In the genomic region with DNA sequence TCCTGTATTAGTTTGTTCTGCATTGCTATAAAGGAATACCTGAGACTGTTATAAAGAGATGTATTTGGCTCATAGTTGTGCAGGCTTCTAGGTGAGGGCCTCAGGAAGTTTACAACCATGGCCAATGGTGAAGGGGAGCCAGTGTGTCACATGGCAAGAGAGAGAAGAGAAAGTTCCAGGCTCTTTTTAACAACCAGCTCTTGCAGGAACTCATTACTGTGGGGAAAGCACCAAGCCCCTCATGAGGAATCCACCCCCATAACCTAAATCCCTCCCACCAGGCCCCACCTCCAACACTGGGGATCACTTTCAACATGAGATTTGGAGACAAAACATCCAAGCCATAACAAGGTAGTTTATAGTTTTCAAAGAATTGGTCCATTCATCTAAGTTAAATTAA, we compare ENCODE assay signal across 15 cellular contexts. TPM values are rescaled to one million over a fixed set of nuclear protein-coding genes. Genes with fewer than 3 reads are reported as not detected.
DNase-seq lines count a peak whose midpoint lies in the region; ATAC-seq lines count a peak whose summit lies in the region.
"Had no signal": no experiment of that assay in that cellular context is flagged by ENCODE, and none has a peak within 500 bp of the region (broad histone marks: within the 10 kb centered on the region; RNA-seq: fewer than 3 reads in every experiment).

No MANE protein-coding gene starts in this region.

- CTCF ChIA-PET in activated CD8-positive, alpha-beta memory T cell treated with anti-CD3 and anti-CD28 coated beads, Interleukin-2, amount 10 ng/mL, durations not matched to agents 7 days and 5 days (lab: Charles Lee): interaction anchor here (1.1 to 1.6 kb wide), 3 partner anchors 12 to 32 kb away, joined by 4 read pairs; no protein-coding TSS in a partner anchor

- H3K4me1 Mint-ChIP-seq in activated CD8-positive, alpha-beta memory T cell treated with anti-CD3 and anti-CD28 coated beads, Interleukin-2, amount 10 ng/mL, durations not matched to agents 7 days and 5 days: peaks cover 31% of the 10 kb centered on the region
- peaks cover 8% of the 10 kb centered on the region for H3K4me1 Mint-ChIP-seq in T-helper 17 cell

- peak overlapping the region; percentile 35 for H3K4me3 ChIP-seq in effector memory CD4-positive, alpha-beta T cell (ENCODE audit: insufficient read depth, low read depth, low read length, poor library complexity, severe bottlenecking)
- no peak overlapping the region for H3K4me3 ChIP-seq in HAP-1
- H3K4me3 ChIP-seq: GM23248 had no signal

- H3K4me1 ChIP-seq in effector memory CD4-positive, alpha-beta T cell (ENCODE audit: control insufficient read depth, insufficient read depth, low read length, poor library complexity, severe bottlenecking): peaks cover 4% of the 10 kb centered on the region
- peaks cover 9% of the 10 kb centered on the region for H3K4me1 ChIP-seq in HAP-1

- H3K27ac ChIP-seq in effector memory CD4-positive, alpha-beta T cell (ENCODE audit: insufficient read depth, low read length, poor library complexity, severe bottlenecking): no peak overlapping the region
- H3K27ac ChIP-seq: GM23248 had no signal

- peaks cover 7% of the 10 kb centered on the region for H3K9me3 Mint-ChIP-seq in activated CD8-positive, alpha-beta memory T cell treated with anti-CD3 and anti-CD28 coated beads, Interleukin-2, amount 10 ng/mL, durations not matched to agents 7 days and 5 days (ENCODE audit: low read depth)
- H3K9me3 Mint-ChIP-seq: type B pancreatic cell had no signal

- H3K27me3 ChIP-seq in effector memory CD4-positive, alpha-beta T cell (replicated peaks; ENCODE audit: control insufficient read depth, insufficient read depth, low read length, poor library complexity, severe bottlenecking): no peaks in the 10 kb centered on the region
- no peaks in the 10 kb centered on the region for H3K27me3 ChIP-seq in HAP-1 (ENCODE audit: low read depth)

- H3K27me3 Mint-ChIP-seq in activated CD8-positive, alpha-beta memory T cell treated with anti-CD3 and anti-CD28 coated beads, Interleukin-2, amount 10 ng/mL, durations not matched to agents 7 days and 5 days: no peaks in the 10 kb centered on the region
- H3K27me3 Mint-ChIP-seq in T-helper 17 cell: no peaks in the 10 kb centered on the region
- H3K27me3 Mint-ChIP-seq: type B pancreatic cell had no signal

- peak; percentile 9 for ATAC-seq in activated CD8-positive, alpha-beta memory T cell treated with anti-CD3 and anti-CD28 coated beads, Interleukin-2, amount 10 ng/mL, durations not matched to agents 7 days and 5 days
- ATAC-seq in T-helper 17 cell: no peak
- no peak for ATAC-seq in left colon
- ATAC-seq: Panc1 had no signal

- peak overlapping the region; percentile 82 for H3K4me3 Mint-ChIP-seq in activated CD8-positive, alpha-beta memory T cell treated with anti-CD3 and anti-CD28 coated beads, Interleukin-2, amount 10 ng/mL, durations not matched to agents 7 days and 5 days
- H3K4me3 Mint-ChIP-seq in T-helper 17 cell: peak overlapping the region; percentile 83
- H3K4me3 Mint-ChIP-seq: type B pancreatic cell had no signal

- intact Hi-C loops in left colon (cut with DNase I, micrococcal nuclease): no loop called here

- H3K27ac Mint-ChIP-seq in activated CD8-positive, alpha-beta memory T cell treated with anti-CD3 and anti-CD28 coated beads, Interleukin-2, amount 10 ng/mL, durations not matched to agents 7 days and 5 days: peak overlapping the region; percentile 94
- H3K27ac Mint-ChIP-seq in T-helper 17 cell: no peak overlapping the region
- H3K27ac Mint-ChIP-seq: type B pancreatic cell had no signal

- no peaks in the 10 kb centered on the region for H3K36me3 ChIP-seq in effector memory CD4-positive, alpha-beta T cell (ENCODE audit: control insufficient read depth, insufficient read depth, low read length)
- H3K36me3 ChIP-seq in HAP-1 (replicated peaks): no peaks in the 10 kb centered on the region

- H3K9me3 ChIP-seq in T-helper 17 cell (ENCODE audit: control insufficient read depth, low read length, poor library complexity, severe bottlenecking) (no peaks in the 10 kb centered on the region), HAP-1 (no peaks in the 10 kb centered on the region)
- H3K9me3 ChIP-seq in effector memory CD4-positive, alpha-beta T cell (ENCODE audit: control insufficient read depth, low read length): no peaks in the 10 kb centered on the region

- peaks cover 25% of the 10 kb centered on the region for H3K36me3 Mint-ChIP-seq in activated CD8-positive, alpha-beta memory T cell treated with anti-CD3 and anti-CD28 coated beads, Interleukin-2, amount 10 ng/mL, durations not matched to agents 7 days and 5 days
- H3K36me3 Mint-ChIP-seq in T-helper 17 cell (ENCODE audit: low read depth): no peaks in the 10 kb centered on the region
- H3K36me3 Mint-ChIP-seq: type B pancreatic cell had no signal

- DNase-seq in activated CD8-positive, alpha-beta memory T cell treated with anti-CD3 and anti-CD28 coated beads, Interleukin-2, amount 10 ng/mL, durations not matched to agents 7 days and 5 days: peak; percentile 43
- DNase-seq in activated CD8-positive, alpha-beta memory T cell treated with anti-CD3 and anti-CD28 coated beads, Interleukin-2, amount 50 U/mL, for 4 hours: no peak
- DNase-seq in T-helper 17 cell (no peak), germinal center (ENCODE audit: low spot score) (no peak), left colon (no peak), HAP-1 (ENCODE audit: low spot score in 2 of 2) (no peak)
- DNase-seq in effector memory CD4-positive, alpha-beta T cell: no peak
- peak; percentile 43 for DNase-seq in stimulated activated CD8-positive, alpha-beta memory T cell treated with anti-CD3 and anti-CD28 coated beads, Interleukin-4, amount 100 ng/mL, for 48 hours
- DNase-seq: GM23248, mesenchymal stem cell, MM.1S, NCI-H146, NCI-H774 had no signal

- in situ Hi-C loops in HAP-1 (cut with MboI; ENCODE audit: low sequenced_read_pairs): no loop called here

RNA-seq across cellular contexts. Expression of a gene that starts 5.0 kb away (rescaled TPM):
- total RNA-seq in activated CD8-positive, alpha-beta memory T cell treated with anti-CD3 and anti-CD28 coated beads, Interleukin-2, amount 10 ng/mL, durations not matched to agents 7 days and 5 days: 10 to 100 TPM; 63.2 to 80.7 TPM
- total RNA-seq in T-helper 17 cell (10 to 100 TPM; 54.7 to 58.0 TPM), left colon (10 to 100 TPM; 38.1 to 41.4 TPM)

RNA-seq across cellular contexts. Expression of a gene that starts 34.5 kb away (rescaled TPM):
- 10 to 100 TPM; 28.4 to 29.4 TPM for total RNA-seq in activated CD8-positive, alpha-beta memory T cell treated with anti-CD3 and anti-CD28 coated beads, Interleukin-2, amount 10 ng/mL, durations not matched to agents 7 days and 5 days
- total RNA-seq in T-helper 17 cell (10 to 100 TPM; 51.1 to 58.5 TPM), left colon (10 to 100 TPM; 15.1 to 15.9 TPM)

RNA-seq across cellular contexts. Expression of a gene that starts 37.1 kb away (rescaled TPM):
- total RNA-seq in activated CD8-positive, alpha-beta memory T cell treated with anti-CD3 and anti-CD28 coated beads, Interleukin-2, amount 10 ng/mL, durations not matched to agents 7 days and 5 days: under 1 TPM; 0.26 to 0.30 TPM
- total RNA-seq in T-helper 17 cell: not detected
- 1 to 10 TPM; 3.7 to 4.5 TPM for total RNA-seq in left colon

RNA-seq across cellular contexts. Expression of a gene that starts 45.2 kb away (rescaled TPM):
- 10 to 100 TPM; 20.9 to 35.4 TPM for total RNA-seq in activated CD8-positive, alpha-beta memory T cell treated with anti-CD3 and anti-CD28 coated beads, Interleukin-2, amount 10 ng/mL, durations not matched to agents 7 days and 5 days
- total RNA-seq in T-helper 17 cell (100 to 1,000 TPM; 166 to 170 TPM), left colon (10 to 100 TPM; 24.0 to 61.6 TPM)

Comparison
In these comparisons a context has a peak if more than half of its experiments do, and no peak if none do; other contexts are left out.
1. DNase-seq: peak in activated CD8-positive, alpha-beta memory T cell treated with anti-CD3 and anti-CD28 coated beads, Interleukin-2, amount 10 ng/mL, durations not matched to agents 7 days and 5 days (single experiment) and stimulated activated CD8-positive, alpha-beta memory T cell treated with anti-CD3 and anti-CD28 coated beads, Interleukin-4, amount 100 ng/mL, for 48 hours (single experiment); none in activated CD8-positive, alpha-beta memory T cell treated with anti-CD3 and anti-CD28 coated beads, Interleukin-2, amount 50 U/mL, for 4 hours (single experiment), T-helper 17 cell (0 of 3), effector memory CD4-positive, alpha-beta T cell (0 of 3), germinal center (single experiment), left colon (0 of 2) and HAP-1 (0 of 2).